ENCODE assay signal across 2 cellular contexts in genomic region chr5:170464280-170465127, GRCh38.
TF ChIP-seq lines count a peak whose summit lies in the region.

No MANE protein-coding gene starts in this region.

TF ChIP-seq in IMR-90, 13 proteins besides CTCF, POLR2A, EP300 and RAD21:
- TF ChIP-seq FOS (IDR thresholded peaks at IDR 0.05; ENCODE audit: low read depth, low read length): no peak

TF ChIP-seq in K562, 482 proteins besides CTCF, POLR2A, EP300 and RAD21:
- no peak for TF ChIP-seq SP2 (IDR thresholded peaks at IDR 0.05; ENCODE audit: extremely low read depth, low read depth, low read length, poor library complexity, severe bottlenecking)
- TF ChIP-seq SPI1 (IDR thresholded peaks at IDR 0.05; ENCODE audit: borderline replicate concordance, low read depth, low read length): 0 out of 2 replicates have a peak, but pooled peaks have one; percentile 31
